Comparison of ENCODE assay signal across 16 cellular contexts in genomic region chrX:17567821-17568220, GRCh38.
"Had no signal": no experiment of that assay in that cellular context is flagged by ENCODE, and none has a peak within 500 bp of the region (broad histone marks: within the 10 kb centered on the region; RNA-seq: fewer than 3 reads in every experiment).

No MANE protein-coding gene starts in this region.

- H2AFZ ChIP-seq: neural progenitor cell had no signal

- ATAC-seq: left lobe of liver; stimulated activated memory B cell treated with anti-CD40 and anti-IgM and Interleukin-4, amounts not matched to agents 10 μg/mL and 1 μg/mL and 100 μg/mL, for 72 hours had no signal

- DNase-seq: activated CD4-positive, alpha-beta T cell treated with anti-CD3 and anti-CD28 coated beads for 1 hour; activated gamma-delta T cell; anterior cingulate cortex; brain microvascular endothelial cell; colonic mucosa; hypothalamus; spleen; stimulated activated CD4-positive, alpha-beta T cell treated with anti-CD3 and anti-CD28 coated beads, Interleukin-4, amount 100 ng/mL, for 4 hours; WERI-Rb-1 had no signal

- H3K9me3 ChIP-seq: colonic mucosa, prostate gland, spleen had no signal

- H3K9ac ChIP-seq: neural progenitor cell had no signal

- H3K27me3 ChIP-seq: brain microvascular endothelial cell, colonic mucosa, neural progenitor cell, spleen had no signal

- H3K4me2 ChIP-seq: neural progenitor cell had no signal

- H3K4me3 ChIP-seq: colonic mucosa, lung, neural progenitor cell, prostate gland, spleen had no signal

- FAIRE-seq: frontal cortex, keratinocyte had no signal

- H3K36me3 ChIP-seq: brain microvascular endothelial cell, colonic mucosa, neural progenitor cell, prostate gland, spleen, WERI-Rb-1 had no signal

- H3K27ac ChIP-seq: brain microvascular endothelial cell, neural progenitor cell, prostate gland, WERI-Rb-1 had no signal

- H3K4me1 ChIP-seq: colonic mucosa, neural progenitor cell, prostate gland, spleen had no signal
